In the genomic region with DNA sequence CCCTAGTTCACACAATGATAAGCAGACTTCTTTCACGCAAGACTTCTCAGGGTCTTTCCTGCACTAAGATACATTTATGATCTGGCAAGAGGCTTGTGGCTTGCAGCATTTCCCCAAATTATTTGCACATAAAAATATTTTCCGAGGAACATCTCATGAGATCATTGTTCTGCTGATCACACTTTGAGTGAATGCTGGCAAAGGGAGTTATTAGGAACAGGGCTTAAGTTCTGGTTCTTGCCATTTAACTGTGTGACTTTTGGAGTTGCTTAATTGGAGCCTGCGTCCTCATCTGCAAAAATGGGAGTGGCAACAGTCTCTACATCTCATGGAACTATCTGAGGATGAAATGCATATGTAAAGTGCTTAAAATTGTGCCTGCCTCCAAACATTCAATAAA, we compare ENCODE assay signal across 1 cellular context.
TF ChIP-seq lines count a peak whose summit lies in the region.

No MANE protein-coding gene starts in this region.

TF ChIP-seq in HepG2, 621 proteins besides CTCF, POLR2A, EP300 and RAD21 (continued from another document):
- TF ChIP-seq, protein P1, sequence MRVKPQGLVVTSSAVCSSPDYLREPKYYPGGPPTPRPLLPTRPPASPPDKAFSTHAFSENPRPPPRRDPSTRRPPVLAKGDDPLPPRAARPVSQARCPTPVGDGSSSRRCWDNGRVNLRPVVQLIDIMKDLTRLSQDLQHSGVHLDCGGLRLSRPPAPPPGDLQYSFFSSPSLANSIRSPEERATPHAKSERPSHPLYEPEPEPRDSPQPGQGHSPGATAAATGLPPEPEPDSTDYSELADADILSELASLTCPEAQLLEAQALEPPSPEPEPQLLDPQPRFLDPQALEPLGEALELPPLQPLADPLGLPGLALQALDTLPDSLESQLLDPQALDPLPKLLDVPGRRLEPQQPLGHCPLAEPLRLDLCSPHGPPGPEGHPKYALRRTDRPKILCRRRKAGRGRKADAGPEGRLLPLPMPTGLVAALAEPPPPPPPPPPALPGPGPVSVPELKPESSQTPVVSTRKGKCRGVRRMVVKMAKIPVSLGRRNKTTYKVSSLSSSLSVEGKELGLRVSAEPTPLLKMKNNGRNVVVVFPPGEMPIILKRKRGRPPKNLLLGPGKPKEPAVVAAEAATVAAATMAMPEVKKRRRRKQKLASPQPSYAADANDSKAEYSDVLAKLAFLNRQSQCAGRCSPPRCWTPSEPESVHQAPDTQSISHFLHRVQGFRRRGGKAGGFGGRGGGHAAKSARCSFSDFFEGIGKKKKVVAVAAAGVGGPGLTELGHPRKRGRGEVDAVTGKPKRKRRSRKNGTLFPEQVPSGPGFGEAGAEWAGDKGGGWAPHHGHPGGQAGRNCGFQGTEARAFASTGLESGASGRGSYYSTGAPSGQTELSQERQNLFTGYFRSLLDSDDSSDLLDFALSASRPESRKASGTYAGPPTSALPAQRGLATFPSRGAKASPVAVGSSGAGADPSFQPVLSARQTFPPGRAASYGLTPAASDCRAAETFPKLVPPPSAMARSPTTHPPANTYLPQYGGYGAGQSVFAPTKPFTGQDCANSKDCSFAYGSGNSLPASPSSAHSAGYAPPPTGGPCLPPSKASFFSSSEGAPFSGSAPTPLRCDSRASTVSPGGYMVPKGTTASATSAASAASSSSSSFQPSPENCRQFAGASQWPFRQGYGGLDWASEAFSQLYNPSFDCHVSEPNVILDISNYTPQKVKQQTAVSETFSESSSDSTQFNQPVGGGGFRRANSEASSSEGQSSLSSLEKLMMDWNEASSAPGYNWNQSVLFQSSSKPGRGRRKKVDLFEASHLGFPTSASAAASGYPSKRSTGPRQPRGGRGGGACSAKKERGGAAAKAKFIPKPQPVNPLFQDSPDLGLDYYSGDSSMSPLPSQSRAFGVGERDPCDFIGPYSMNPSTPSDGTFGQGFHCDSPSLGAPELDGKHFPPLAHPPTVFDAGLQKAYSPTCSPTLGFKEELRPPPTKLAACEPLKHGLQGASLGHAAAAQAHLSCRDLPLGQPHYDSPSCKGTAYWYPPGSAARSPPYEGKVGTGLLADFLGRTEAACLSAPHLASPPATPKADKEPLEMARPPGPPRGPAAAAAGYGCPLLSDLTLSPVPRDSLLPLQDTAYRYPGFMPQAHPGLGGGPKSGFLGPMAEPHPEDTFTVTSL (CRISPR knock-in tag; IDR thresholded peaks at IDR 0.05; ENCODE audit: borderline replicate concordance) = no peak
- no peak for TF ChIP-seq JUN (CRISPR knock-in tag; IDR thresholded peaks at IDR 0.05)
